ENCODE assay signal across 8 cellular contexts in genomic region chr5:141876628-141877477, GRCh38. TPM values are rescaled to one million over a fixed set of nuclear protein-coding genes. Genes with fewer than 3 reads are reported as not detected.
DNase-seq lines count a peak whose midpoint lies in the region; ATAC-seq and TF ChIP-seq lines count a peak whose summit lies in the region.

No MANE protein-coding gene starts in this region.

- no peak for TF ChIP-seq EP300 in Ishikawa (IDR thresholded peaks at IDR 0.05; ENCODE audit: borderline replicate concordance)

- peaks cover 19% of the 10 kb centered on the region for H3K27me3 Mint-ChIP-seq in chondrocyte (ENCODE audit: low read depth)

- no peaks in the 10 kb centered on the region for H3K9me3 Mint-ChIP-seq in chondrocyte (ENCODE audit: low read depth)

- H3K4me3 ChIP-seq in A673 (ENCODE audit: low read depth, low read length, poor library complexity, severe bottlenecking) (peak overlapping the region; percentile 53), mucosa of stomach (ENCODE audit: low read length) (peak overlapping the region; percentile 81)

- H3K4me1 Mint-ChIP-seq in chondrocyte (ENCODE audit: low read depth), result peaks cover 54% of the 10 kb centered on the region

- peak; percentile 1; the same call in 1 of the 2 replicates for TF ChIP-seq RAD21 in Ishikawa (IDR thresholded peaks at IDR 0.05; ENCODE audit: low read depth)

- H3K27ac Mint-ChIP-seq in chondrocyte (ENCODE audit: unreplicated experiment), result peak overlapping the region; percentile 76

- no peak overlapping the region for H3K27ac ChIP-seq in A673 (ENCODE audit: low read depth, low read length, poor library complexity, severe bottlenecking)

- H3K4me1 ChIP-seq in A673 (ENCODE audit: insufficient read depth, low read length, poor library complexity, severe bottlenecking), result peaks cover 24% of the 10 kb centered on the region
- peaks cover 63% of the 10 kb centered on the region for H3K4me1 ChIP-seq in mucosa of stomach (ENCODE audit: control insufficient read depth, insufficient read depth, low read length)

- peak overlapping the region; percentile 91 for H3K4me3 Mint-ChIP-seq in chondrocyte (ENCODE audit: unreplicated experiment)

- CTCF ChIA-PET in A673 (lab: Charles Lee), result interaction anchor here (3.2 kb wide), 1 partner anchor 184 kb away, joined by 42 read pairs; no protein-coding TSS in a partner anchor

- H3K27me3 ChIP-seq in A673 (replicated peaks; ENCODE audit: insufficient read depth, low read depth, low read length, poor library complexity), result peaks cover 61% of the 10 kb centered on the region
- peaks cover 18% of the 10 kb centered on the region for H3K27me3 ChIP-seq in mucosa of stomach (ENCODE audit: control insufficient read depth, insufficient read depth, low read length)

- DNase-seq in A673 (ENCODE audit: low spot score), result no peak
- peak; percentile 76 for DNase-seq in chondrocyte (ENCODE audit: low spot score)
- no peak for DNase-seq in NCI-H187 treated with DMSO at 0.1 percent for 48 hours (lab: John Stamatoyannopoulos, UW)
- DNase-seq in HK-2 (ENCODE audit: unreplicated experiment), result no peak

- no peaks in the 10 kb centered on the region for H3K9me3 ChIP-seq in A673 (ENCODE audit: low read depth, low read length, poor library complexity, severe bottlenecking)
- H3K9me3 ChIP-seq in mucosa of stomach (ENCODE audit: control insufficient read depth, low read length), result no peaks in the 10 kb centered on the region

- H3K9ac ChIP-seq in mucosa of stomach (ENCODE audit: low read length), result peak overlapping the region; percentile 98

- BruUV-seq in A673 (replicated peaks; lab: Mats Ljungman, UMichigan), result no TSS peak

- H3K36me3 Mint-ChIP-seq in chondrocyte (ENCODE audit: low read depth), result peaks cover 5% of the 10 kb centered on the region

- intact Hi-C loops in A673 (cut with micrococcal nuclease; ENCODE audit: unreplicated experiment), result loop anchor here (5.0 kb wide), 1 partner anchor 285 kb away; no protein-coding TSS in a partner anchor

- TF ChIP-seq CTCF in A673 (conservative IDR thresholded peaks at IDR 0.05; ENCODE audit: low read depth, low read length) (no peak), chondrocyte (IDR thresholded peaks at IDR 0.05) (no peak)

- POLR2A ChIA-PET in A673 (lab: Charles Lee; ENCODE audit: low non-redundant PET), result no interaction called here

- H3K36me3 ChIP-seq in A673 (ENCODE audit: insufficient read depth, low read length, poor library complexity, severe bottlenecking) (no peaks in the 10 kb centered on the region), mucosa of stomach (ENCODE audit: control insufficient read depth, insufficient read depth, low read length) (no peaks in the 10 kb centered on the region)

- no peak for ATAC-seq in HG03196 (IDR thresholded peaks at IDR 0.05; ENCODE audit: unreplicated experiment)
- ATAC-seq in HG02884 (IDR thresholded peaks at IDR 0.05; ENCODE audit: unreplicated experiment), result no peak

TF ChIP-seq in Ishikawa, 13 proteins besides CTCF, POLR2A, EP300 and RAD21:
- peak; percentile 71; the same call in 1 of the 2 replicates for TF ChIP-seq ZBTB7A (IDR thresholded peaks at IDR 0.05; ENCODE audit: low read depth)
- TF ChIP-seq, protein P1, sequence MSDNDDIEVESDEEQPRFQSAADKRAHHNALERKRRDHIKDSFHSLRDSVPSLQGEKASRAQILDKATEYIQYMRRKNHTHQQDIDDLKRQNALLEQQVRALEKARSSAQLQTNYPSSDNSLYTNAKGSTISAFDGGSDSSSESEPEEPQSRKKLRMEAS (IDR thresholded peaks at IDR 0.05), result no peak
- no peak for TF ChIP-seq YY1 (IDR thresholded peaks at IDR 0.05; ENCODE audit: low read depth)
- TF ChIP-seq TAF1 (IDR thresholded peaks at IDR 0.05; ENCODE audit: low read depth), result no peak

RNA-seq across cellular contexts. Expression of gene PCDH1, which starts 1.4 kb away (rescaled TPM):
- 0.45 and 0.61 TPM in 2 replicates for total RNA-seq in A673 (2021)
- 10.9 to 85.4 TPM (median 82.9 TPM) in 3 replicates for total RNA-seq in chondrocyte

RNA-seq across cellular contexts. Expression of gene DELE1, which starts 46.8 kb away (rescaled TPM):
- total RNA-seq in A673 (2021) (35.1 and 40.1 TPM in 2 replicates), chondrocyte (43.8 to 52.4 TPM (median 45.0 TPM) in 3 replicates)
